ENCODE assay signal across 38 cellular contexts in genomic region chr11:69778373-69778772, GRCh38. TPM values are rescaled to one million over a fixed set of nuclear protein-coding genes. Genes with fewer than 3 reads are reported as not detected.
"Had no signal": no experiment of that assay in that cellular context is flagged by ENCODE, and none has a peak within 500 bp of the region (broad histone marks: within the 10 kb centered on the region; RNA-seq: fewer than 3 reads in every experiment).

No MANE protein-coding gene starts in this region.

- H3K9me3 ChIP-seq: MG63 had no signal

- H3K36me3 ChIP-seq: MG63 had no signal

- DNase-seq: Karpas-422, Kasumi-1, MG63, MM.1S, NCI-H1048, NCI-H1092, NCI-H1092 treated with DMSO at 0.1 percent for 48 hours, NCI-H1105, NCI-H1105 treated with DMSO at 0.1 percent for 48 hours, NCI-H1417, NCI-H1417 treated with DMSO at 0.1 percent for 48 hours, NCI-H1436, NCI-H1436 treated with DMSO at 0.1 percent for 48 hours, NCI-H146, NCI-H1694, NCI-H1694 treated with DMSO at 0.1 percent for 48 hours, NCI-H187, NCI-H187 treated with DMSO at 0.1 percent for 48 hours, NCI-H1930, NCI-H2029, NCI-H2029 treated with DMSO at 0.1 percent for 48 hours, NCI-H2081, NCI-H2081 treated with DMSO at 0.1 percent for 48 hours, NCI-H2107, NCI-H2171, NCI-H2171 treated with DMSO at 0.1 percent for 48 hours, NCI-H2227 treated with DMSO at 0.1 percent for 48 hours, NCI-H226, NCI-H345, NCI-H446, NCI-H446 treated with DMSO at 0.1 percent for 48 hours, NCI-H510A, NCI-H510A treated with DMSO at 0.1 percent for 48 hours, NCI-H524 had no signal

- H3K4me3 ChIP-seq: MG63 had no signal

RNA-seq across cellular contexts. Expression of gene FGF4, which starts 3.2 kb away (rescaled TPM):
- total RNA-seq: LHCN-M2, M059J, MCF 10A, NCI-H460 had no signal

RNA-seq across cellular contexts. Expression of gene FGF3, which starts 40.8 kb away (rescaled TPM):
- total RNA-seq: LHCN-M2, M059J, MCF 10A, NCI-H460 had no signal
